ENCODE assay signal across 20 cellular contexts in the genomic region with DNA sequence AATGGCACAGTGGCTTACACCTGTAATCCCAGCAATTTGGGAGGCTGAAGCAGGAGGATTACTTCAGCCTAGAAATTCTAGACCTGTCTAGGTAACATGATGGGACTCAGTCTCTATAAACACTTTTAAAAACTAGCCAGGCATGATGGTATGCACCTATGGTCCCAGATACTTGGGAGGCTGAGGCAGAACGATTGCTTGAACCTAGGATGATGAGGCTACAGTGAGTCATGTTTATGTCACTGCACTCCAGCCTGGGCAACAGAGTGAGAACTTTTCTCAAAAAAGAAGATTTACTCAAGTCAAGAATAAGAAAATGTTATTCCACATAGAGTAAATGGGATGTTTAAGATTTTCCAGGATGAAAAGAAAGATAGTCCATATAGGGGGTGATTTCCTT.
A peak's percentile ranks its signal among the peaks of the same experiment; 100 is the strongest.
DNase-seq lines count a peak whose midpoint lies in the region; ATAC-seq, FAIRE-seq and TF ChIP-seq lines count a peak whose summit lies in the region.
"Had no signal": no experiment of that assay in that cellular context is flagged by ENCODE, and none has a peak within 500 bp of the region (broad histone marks: within the 10 kb centered on the region; RNA-seq: fewer than 3 reads in every experiment).

No MANE protein-coding gene starts in this region.

- TF ChIP-seq CTCF in foreskin keratinocyte (conservative IDR thresholded peaks at IDR 0.05) = no peak
- TF ChIP-seq CTCF in GM13977 (IDR thresholded peaks at IDR 0.05; ENCODE audit: extremely low read depth, insufficient read depth, missing control alignments) = no peak

- H3K27me3 ChIP-seq in foreskin keratinocyte = no peaks in the 10 kb centered on the region
- H3K27me3 ChIP-seq: left lung, uterus had no signal

- ATAC-seq in foreskin keratinocyte (peak; percentile 79), GM21717 (IDR thresholded peaks at IDR 0.05; ENCODE audit: unreplicated experiment) (no peak)
- ATAC-seq: activated T-cell treated with anti-CD3 and anti-CD28 coated beads, Interleukin-2, amount 50 U/mL, for 72 hours; HepG2; left lung; naive thymus-derived CD4-positive, alpha-beta T cell; WTC11 had no signal

- H3K4me1 ChIP-seq in foreskin keratinocyte = peaks cover 21% of the 10 kb centered on the region
- H3K4me1 ChIP-seq: left lung, uterus had no signal

- H3K27ac ChIP-seq in foreskin keratinocyte = peak overlapping the region; percentile 89
- H3K27ac ChIP-seq: HL-60, left lung, uterus had no signal

- FAIRE-seq in H54 (lab: Jason Lieb, UNC) = peak; percentile 78
- FAIRE-seq: D721Med, HepG2 had no signal

- DNase-seq in H54 (ENCODE audit: insufficient read length, low spot score) (no peak), RKO (ENCODE audit: low spot score) (peak; percentile 15), foreskin keratinocyte (peak; percentile 68 to 84), renal cortical epithelial cell (ENCODE audit: low read depth) (peak; percentile 60), GM13977 (ENCODE audit: low spot score) (no peak), LoVo (ENCODE audit: low spot score) (no peak)
- DNase-seq: activated naive CD4-positive, alpha-beta T cell treated with anti-CD3 and anti-CD28 coated beads for 36 hours; activated T-cell treated with anti-CD3 and anti-CD28 coated beads, Interleukin-2, amount 50 U/mL, for 72 hours; H9; Kasumi-1; left lung; naive thymus-derived CD4-positive, alpha-beta T cell; nucleus accumbens; stimulated activated naive CD4-positive, alpha-beta T cell treated with Interleukin-2 at 50 U/mL for 16 hours; uterus had no signal

- in situ Hi-C loops in GM13977 (cut with MboI; ENCODE audit: low pct_unique_long_range_greater_than_20kb, low sequenced_read_pairs, unreplicated experiment) = no loop called here

- TF ChIP-seq POLR2A in H54 (IDR thresholded peaks at IDR 0.05; ENCODE audit: low read depth, low read length) = no peak

Comparison
In these comparisons a context has a peak if more than half of its experiments do, and no peak if none do; other contexts are left out.
1. DNase-seq: peak in RKO (single experiment), foreskin keratinocyte (2 of 2) and renal cortical epithelial cell (single experiment); none in H54 (single experiment), GM13977 (single experiment) and LoVo (single experiment).